1 cellular context compared by ENCODE assay signal in genomic region chr1:228104526-228105251, GRCh38.
TF ChIP-seq lines count a peak whose summit lies in the region.

No MANE protein-coding gene starts in this region.

TF ChIP-seq in GM23338, 12 proteins besides CTCF, POLR2A, EP300 and RAD21:
- TF ChIP-seq ZNF114 (CRISPR knock-in tag; IDR thresholded peaks at IDR 0.05): no peak
- 0 out of 2 replicates have a peak, but pooled peaks have one; percentile 19 for TF ChIP-seq POLR2AphosphoS5 (IDR thresholded peaks at IDR 0.05; ENCODE audit: low read depth)
